26 cellular contexts compared by ENCODE assay signal in genomic region chr3:9342696-9343095, GRCh38.
"Had no signal": no experiment of that assay in that cellular context is flagged by ENCODE, and none has a peak within 500 bp of the region (broad histone marks: within the 10 kb centered on the region; RNA-seq: fewer than 3 reads in every experiment).

No MANE protein-coding gene starts in this region.

- H3K36me3 ChIP-seq: ascending aorta, ovary, sigmoid colon, suprapubic skin, tibial artery had no signal

- ATAC-seq: activated CD4-positive, alpha-beta T cell treated with anti-CD3 and anti-CD28 coated beads for 36 hours; activated CD8-positive, alpha-beta T cell treated with anti-CD3 and anti-CD28 coated beads, Interleukin-2, amount 10 ng/mL, durations not matched to agents 7 days and 5 days; stimulated activated memory B cell treated with anti-CD40 and anti-IgM and Interleukin-4, amounts not matched to agents 10 μg/mL and 1 μg/mL and 100 μg/mL, for 72 hours; T-cell had no signal

- H3K9me3 Mint-ChIP-seq: activated naive CD8-positive, alpha-beta T cell treated with anti-CD3 and anti-CD28 coated beads, Interleukin-2, amount 10 ng/mL, durations not matched to agents 7 days and 5 days; immature natural killer cell; memory B cell; nephron progenitor cell; stimulated activated memory B cell treated with anti-CD40 and anti-IgM and Interleukin-4, amounts not matched to agents 10 μg/mL and 1 μg/mL and 100 μg/mL, for 72 hours; T-cell; T-helper 2 cell treated with Interferon-gamma antibody and Interleukin-4, amounts not matched to agents 5 μg/mL and 100 μg/mL, for 36 hours had no signal

- H3K36me3 Mint-ChIP-seq: activated naive CD8-positive, alpha-beta T cell treated with anti-CD3 and anti-CD28 coated beads, Interleukin-2, amount 10 ng/mL, durations not matched to agents 7 days and 5 days; brain; immature natural killer cell; memory B cell; stimulated activated memory B cell treated with anti-CD40 and anti-IgM and Interleukin-4, amounts not matched to agents 10 μg/mL and 1 μg/mL and 100 μg/mL, for 72 hours; T-cell had no signal

- H3K27ac Mint-ChIP-seq: activated CD4-positive, alpha-beta T cell treated with anti-CD3 and anti-CD28 coated beads for 36 hours; activated CD8-positive, alpha-beta T cell treated with anti-CD3 and anti-CD28 coated beads, Interleukin-2, amount 10 ng/mL, durations not matched to agents 7 days and 5 days; activated naive CD8-positive, alpha-beta T cell treated with anti-CD3 and anti-CD28 coated beads, Interleukin-2, amount 10 ng/mL, durations not matched to agents 7 days and 5 days; brain; immature natural killer cell; memory B cell; nephron progenitor cell; progenitor cell of endocrine pancreas; stimulated activated memory B cell treated with anti-CD40 and anti-IgM and Interleukin-4, amounts not matched to agents 10 μg/mL and 1 μg/mL and 100 μg/mL, for 72 hours; T-cell; T-helper 2 cell treated with Interferon-gamma antibody and Interleukin-4, amounts not matched to agents 5 μg/mL and 100 μg/mL, for 36 hours had no signal

- H3K4me2 ChIP-seq: smooth muscle cell had no signal

- H3K27ac ChIP-seq: ascending aorta, ovary, sigmoid colon, suprapubic skin, tibial artery had no signal

- H3K4me1 ChIP-seq: ascending aorta, suprapubic skin, tibial artery had no signal

- H3K4me3 ChIP-seq: ascending aorta, ovary, sigmoid colon, smooth muscle cell, suprapubic skin, tibial artery had no signal

- H3K9me3 ChIP-seq: ascending aorta, ovary, sigmoid colon, suprapubic skin, tibial artery had no signal

- H3K4me3 Mint-ChIP-seq: activated CD4-positive, alpha-beta T cell treated with anti-CD3 and anti-CD28 coated beads for 36 hours; activated CD8-positive, alpha-beta T cell treated with anti-CD3 and anti-CD28 coated beads, Interleukin-2, amount 10 ng/mL, durations not matched to agents 7 days and 5 days; activated naive CD8-positive, alpha-beta T cell treated with anti-CD3 and anti-CD28 coated beads, Interleukin-2, amount 10 ng/mL, durations not matched to agents 7 days and 5 days; brain; immature natural killer cell; memory B cell; nephron progenitor cell; stimulated activated memory B cell treated with anti-CD40 and anti-IgM and Interleukin-4, amounts not matched to agents 10 μg/mL and 1 μg/mL and 100 μg/mL, for 72 hours; T-cell; T-helper 2 cell treated with Interferon-gamma antibody and Interleukin-4, amounts not matched to agents 5 μg/mL and 100 μg/mL, for 36 hours had no signal

- H3K4me1 Mint-ChIP-seq: activated naive CD8-positive, alpha-beta T cell treated with anti-CD3 and anti-CD28 coated beads, Interleukin-2, amount 10 ng/mL, durations not matched to agents 7 days and 5 days; immature natural killer cell; T-cell had no signal

- H3K27me3 Mint-ChIP-seq: activated CD4-positive, alpha-beta T cell treated with anti-CD3 and anti-CD28 coated beads for 36 hours; activated naive CD8-positive, alpha-beta T cell treated with anti-CD3 and anti-CD28 coated beads, Interleukin-2, amount 10 ng/mL, durations not matched to agents 7 days and 5 days; brain; memory B cell; progenitor cell of endocrine pancreas; stimulated activated memory B cell treated with anti-CD40 and anti-IgM and Interleukin-4, amounts not matched to agents 10 μg/mL and 1 μg/mL and 100 μg/mL, for 72 hours; T-cell had no signal

- DNase-seq: activated CD4-positive, alpha-beta T cell treated with anti-CD3 and anti-CD28 coated beads for 36 hours; activated CD4-positive, CD25-positive, alpha-beta regulatory T cell; activated CD8-positive, alpha-beta T cell treated with anti-CD3 and anti-CD28 coated beads, Interleukin-2, amount 10 ng/mL, durations not matched to agents 7 days and 5 days; activated effector memory CD4-positive, alpha-beta T cell treated with Interleukin-2 at 50 U/mL for 16 hours; activated naive CD4-positive, alpha-beta T cell treated with Interleukin-2 at 50 U/mL for 16 hours; activated naive CD8-positive, alpha-beta T cell treated with anti-CD3 and anti-CD28 coated beads, Interleukin-2, amount 10 ng/mL, durations not matched to agents 7 days and 5 days; head of caudate nucleus; hypothalamus; immature natural killer cell; kidney; nephron progenitor cell; ovary; sigmoid colon; stimulated activated CD4-positive, alpha-beta T cell treated with anti-CD3 and anti-CD28 coated beads, Interleukin-1b, Interleukin-23, amount 100 ng/mL, for 48 hours; stimulated activated CD4-positive, alpha-beta T cell treated with anti-CD3 and anti-CD28 coated beads, Interleukin-4, amount 100 ng/mL, for 4 hours; stimulated activated CD8-positive, alpha-beta memory T cell treated with anti-CD3 and anti-CD28 coated beads, Interleukin-4, amount 100 ng/mL, for 48 hours; T-cell; tibial artery had no signal

- H3K27me3 ChIP-seq: ascending aorta, ovary, sigmoid colon, suprapubic skin, tibial artery had no signal
